Comparison of ENCODE assay signal across 16 cellular contexts in genomic region chr16:3720418-3720817, GRCh38.
"Had no signal": no experiment of that assay in that cellular context is flagged by ENCODE, and none has a peak within 500 bp of the region (broad histone marks: within the 10 kb centered on the region; RNA-seq: fewer than 3 reads in every experiment).

No MANE protein-coding gene starts in this region.

- DNase-seq: central memory CD4-positive, alpha-beta T cell; cortex of kidney; dorsolateral prefrontal cortex; effector CD8-positive, alpha-beta T cell; islet precursor cell; mucosa of descending colon; sigmoid colon; stimulated activated naive CD4-positive, alpha-beta T cell treated with Interleukin-2 at 50 U/mL for 16 hours; trophoblast cell had no signal

- H3K4me3 ChIP-seq: dorsolateral prefrontal cortex, esophagus muscularis mucosa, gastrocnemius medialis, mucosa of descending colon, sigmoid colon, skin epidermis had no signal

- H3K27ac ChIP-seq: dorsolateral prefrontal cortex, epithelial cell of prostate, esophagus muscularis mucosa, gastrocnemius medialis, neutrophil, sigmoid colon, skin epidermis had no signal

- ATAC-seq: gastrocnemius medialis; mucosa of descending colon; naive thymus-derived CD8-positive, alpha-beta T cell had no signal

- H3K9me3 Mint-ChIP-seq: naive thymus-derived CD8-positive, alpha-beta T cell had no signal

- FAIRE-seq: endometrium had no signal

- H3K9me3 ChIP-seq: esophagus muscularis mucosa, gastrocnemius medialis, mucosa of descending colon, neutrophil, sigmoid colon had no signal

- H3K27me3 ChIP-seq: dorsolateral prefrontal cortex, esophagus muscularis mucosa, gastrocnemius medialis, neutrophil, sigmoid colon had no signal

- H3K36me3 ChIP-seq: gastrocnemius medialis, neutrophil, sigmoid colon had no signal

- H3K27me3 Mint-ChIP-seq: naive thymus-derived CD8-positive, alpha-beta T cell had no signal

- H3K36me3 Mint-ChIP-seq: naive thymus-derived CD8-positive, alpha-beta T cell had no signal
